In the genomic region with DNA sequence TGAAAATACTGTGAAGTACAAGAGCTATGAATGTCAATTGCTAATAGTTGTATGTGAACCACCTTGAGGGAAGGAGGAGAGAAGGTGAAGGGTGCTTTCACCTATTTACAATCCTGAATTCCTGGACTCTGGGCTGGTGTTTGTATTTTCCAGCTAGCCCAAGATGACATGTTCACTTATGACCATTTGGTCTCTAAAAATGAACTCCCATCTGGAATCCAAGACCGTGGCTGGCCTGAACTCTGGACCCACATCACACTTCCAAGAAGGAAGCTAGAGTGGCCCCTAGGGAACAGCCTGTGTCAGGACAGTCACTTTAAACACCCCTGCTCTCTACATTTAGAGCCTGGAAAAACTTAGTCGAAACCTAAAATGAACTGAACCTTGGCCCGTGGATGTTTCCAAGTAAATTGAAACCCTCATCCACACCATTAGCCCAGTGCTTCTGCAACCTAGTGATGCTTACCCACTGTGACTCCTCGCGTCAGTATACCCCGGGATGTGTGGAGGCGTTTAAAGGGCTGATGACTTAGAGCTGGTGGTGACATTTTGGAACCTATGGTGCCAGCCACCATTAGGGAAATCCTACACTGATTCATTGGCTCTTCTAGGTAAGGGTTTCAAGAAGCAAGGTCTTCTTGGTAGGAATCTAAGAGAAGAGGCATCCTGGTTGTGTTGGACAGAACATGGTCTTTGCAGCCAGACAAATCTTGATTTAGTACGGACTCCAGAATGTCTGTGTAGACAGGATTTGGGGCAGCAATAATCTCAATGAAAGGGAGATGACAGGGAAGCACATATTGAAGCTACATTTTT, we compare ENCODE assay signal across 1 cellular context.
TF ChIP-seq lines count a peak whose summit lies in the region.

No MANE protein-coding gene starts in this region.

TF ChIP-seq in HepG2, 621 proteins besides CTCF, POLR2A, EP300 and RAD21 (continued from another document):
- TF ChIP-seq ZNF660 (CRISPR knock-in tag; IDR thresholded peaks at IDR 0.05; ENCODE audit: borderline replicate concordance, low read depth) = no peak
- TF ChIP-seq GFI1 (CRISPR knock-in tag; IDR thresholded peaks at IDR 0.05; ENCODE audit: borderline replicate concordance) = no peak
- 0 out of 2 replicates have a peak, but pooled peaks have one; percentile 17 for TF ChIP-seq ZNF318 (CRISPR knock-in tag; IDR thresholded peaks at IDR 0.05)
- TF ChIP-seq ZBTB8A (CRISPR knock-in tag; IDR thresholded peaks at IDR 0.05; ENCODE audit: borderline replicate concordance, low read depth) = no peak
- TF ChIP-seq, protein P1, sequence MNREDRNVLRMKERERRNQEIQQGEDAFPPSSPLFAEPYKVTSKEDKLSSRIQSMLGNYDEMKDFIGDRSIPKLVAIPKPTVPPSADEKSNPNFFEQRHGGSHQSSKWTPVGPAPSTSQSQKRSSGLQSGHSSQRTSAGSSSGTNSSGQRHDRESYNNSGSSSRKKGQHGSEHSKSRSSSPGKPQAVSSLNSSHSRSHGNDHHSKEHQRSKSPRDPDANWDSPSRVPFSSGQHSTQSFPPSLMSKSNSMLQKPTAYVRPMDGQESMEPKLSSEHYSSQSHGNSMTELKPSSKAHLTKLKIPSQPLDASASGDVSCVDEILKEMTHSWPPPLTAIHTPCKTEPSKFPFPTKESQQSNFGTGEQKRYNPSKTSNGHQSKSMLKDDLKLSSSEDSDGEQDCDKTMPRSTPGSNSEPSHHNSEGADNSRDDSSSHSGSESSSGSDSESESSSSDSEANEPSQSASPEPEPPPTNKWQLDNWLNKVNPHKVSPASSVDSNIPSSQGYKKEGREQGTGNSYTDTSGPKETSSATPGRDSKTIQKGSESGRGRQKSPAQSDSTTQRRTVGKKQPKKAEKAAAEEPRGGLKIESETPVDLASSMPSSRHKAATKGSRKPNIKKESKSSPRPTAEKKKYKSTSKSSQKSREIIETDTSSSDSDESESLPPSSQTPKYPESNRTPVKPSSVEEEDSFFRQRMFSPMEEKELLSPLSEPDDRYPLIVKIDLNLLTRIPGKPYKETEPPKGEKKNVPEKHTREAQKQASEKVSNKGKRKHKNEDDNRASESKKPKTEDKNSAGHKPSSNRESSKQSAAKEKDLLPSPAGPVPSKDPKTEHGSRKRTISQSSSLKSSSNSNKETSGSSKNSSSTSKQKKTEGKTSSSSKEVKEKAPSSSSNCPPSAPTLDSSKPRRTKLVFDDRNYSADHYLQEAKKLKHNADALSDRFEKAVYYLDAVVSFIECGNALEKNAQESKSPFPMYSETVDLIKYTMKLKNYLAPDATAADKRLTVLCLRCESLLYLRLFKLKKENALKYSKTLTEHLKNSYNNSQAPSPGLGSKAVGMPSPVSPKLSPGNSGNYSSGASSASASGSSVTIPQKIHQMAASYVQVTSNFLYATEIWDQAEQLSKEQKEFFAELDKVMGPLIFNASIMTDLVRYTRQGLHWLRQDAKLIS (CRISPR knock-in tag; IDR thresholded peaks at IDR 0.05) = no peak
- TF ChIP-seq HOXD1 (CRISPR knock-in tag; IDR thresholded peaks at IDR 0.05) = no peak
- no peak for TF ChIP-seq SMAD1 (CRISPR knock-in tag; IDR thresholded peaks at IDR 0.05; ENCODE audit: borderline replicate concordance, low read depth)
- TF ChIP-seq PHF8 (CRISPR knock-in tag; IDR thresholded peaks at IDR 0.05) = no peak; the same call in 1 of the 2 replicates
- no peak for TF ChIP-seq MXI1 (IDR thresholded peaks at IDR 0.05; ENCODE audit: borderline replicate concordance, low read depth, low read length)
- no peak for TF ChIP-seq ZBTB21 (CRISPR knock-in tag; IDR thresholded peaks at IDR 0.05)
- no peak for TF ChIP-seq ZNF282 (IDR thresholded peaks at IDR 0.05; ENCODE audit: partially characterized antibody)
- no peak for TF ChIP-seq ZNF790 (CRISPR knock-in tag; IDR thresholded peaks at IDR 0.05; ENCODE audit: borderline replicate concordance)
- no peak for TF ChIP-seq HNRNPUL1 (IDR thresholded peaks at IDR 0.05; ENCODE audit: low read depth, low read length)
- TF ChIP-seq ZGPAT (CRISPR knock-in tag; IDR thresholded peaks at IDR 0.05) = peak; percentile 41; the same call in 1 of the 2 replicates
- no peak for TF ChIP-seq ZBTB44 (CRISPR knock-in tag; IDR thresholded peaks at IDR 0.05)
